Comparison of ENCODE assay signal across 25 cellular contexts in the genomic region with DNA sequence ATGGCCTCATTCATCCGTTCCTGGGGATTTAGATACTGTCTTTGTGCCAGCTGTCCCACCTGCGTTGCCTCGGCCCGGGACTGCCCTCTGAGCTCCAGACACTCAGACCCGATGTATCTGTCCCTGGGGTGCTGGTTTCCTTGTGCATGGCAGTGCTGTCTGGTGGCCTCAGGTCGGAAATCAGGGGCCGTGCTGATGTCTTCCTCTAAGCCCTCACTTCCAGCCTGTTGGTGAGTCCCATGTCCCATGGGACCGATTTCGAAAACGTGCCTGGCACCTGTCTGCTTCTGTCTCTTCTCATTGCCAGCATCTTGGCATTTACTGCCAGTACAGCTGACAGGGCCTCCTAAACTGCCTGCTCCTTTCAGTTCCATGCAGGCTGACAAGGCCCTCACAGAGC. TPM values are rescaled to one million over a fixed set of nuclear protein-coding genes. Genes with fewer than 3 reads are reported as not detected.
A peak's percentile ranks its signal among the peaks of the same experiment; 100 is the strongest.
DNase-seq lines count a peak whose midpoint lies in the region; ATAC-seq, FAIRE-seq and TF ChIP-seq lines count a peak whose summit lies in the region.
"Had no signal": no experiment of that assay in that cellular context is flagged by ENCODE, and none has a peak within 500 bp of the region (broad histone marks: within the 10 kb centered on the region; RNA-seq: fewer than 3 reads in every experiment).

No MANE protein-coding gene starts in this region.

- H3K4me2 ChIP-seq in IMR-90 (ENCODE audit: low read depth, low read length) (no peak overlapping the region), hepatocyte (no peak overlapping the region)

- H3K23ac ChIP-seq in IMR-90 (ENCODE audit: low read depth, low read length) = no peak overlapping the region

- no peaks in the 10 kb centered on the region for H3K4me1 Mint-ChIP-seq in progenitor cell of endocrine pancreas (ENCODE audit: low read depth)
- H3K4me1 Mint-ChIP-seq: IgD-negative memory B cell had no signal

- TF ChIP-seq RAD21 in IMR-90 (IDR thresholded peaks at IDR 0.05; ENCODE audit: low read length) = no peak

- H2BK15ac ChIP-seq in IMR-90 (ENCODE audit: low read depth, low read length) = no peak overlapping the region

- no peak for TF ChIP-seq CTCF in IMR-90 (conservative IDR thresholded peaks at IDR 0.05; ENCODE audit: low read depth, low read length)
- no peak for TF ChIP-seq CTCF in kidney (IDR thresholded peaks at IDR 0.05; ENCODE audit: borderline replicate concordance, extremely low read depth, insufficient read depth)
- TF ChIP-seq CTCF in gastrocnemius medialis (IDR thresholded peaks at IDR 0.05 in 4 of 5, conservative IDR thresholded peaks at IDR 0.05 in 1 of 5) = no peak
- no peak for TF ChIP-seq CTCF in hepatocyte (IDR thresholded peaks at IDR 0.05; ENCODE audit: poor library complexity)
- TF ChIP-seq CTCF in progenitor cell of endocrine pancreas (IDR thresholded peaks at IDR 0.05; ENCODE audit: unreplicated experiment) = no peak

- no peak overlapping the region for H3K4me3 Mint-ChIP-seq in progenitor cell of endocrine pancreas (ENCODE audit: low read depth)
- H3K4me3 Mint-ChIP-seq: IgD-negative memory B cell had no signal

- intact Hi-C loops in IMR-90 (cut with micrococcal nuclease) (no loop called here), kidney (cut with DNase I) (no loop called here), gastrocnemius medialis (cut with DNase I; ENCODE audit: low total_unique reads) (no loop called here)

- CTCF ChIA-PET in IMR-90 (lab: Yijun Ruan, JAX) = no interaction called here

- H2BK5ac ChIP-seq in IMR-90 (ENCODE audit: low read depth, low read length, poor library complexity, severe bottlenecking) = no peak overlapping the region

- no peaks in the 10 kb centered on the region for H3K9me3 Mint-ChIP-seq in progenitor cell of endocrine pancreas (ENCODE audit: low read depth)
- H3K9me3 Mint-ChIP-seq: IgD-negative memory B cell had no signal

- in situ Hi-C loops in IMR-90 (cut with MboI; ENCODE audit: low sequenced_read_pairs) (no loop called here), gastrocnemius medialis (cut with MboI; ENCODE audit: low sequenced_read_pairs in 4 of 4) (no loop called here)

- no peak overlapping the region for H2BK120ac ChIP-seq in IMR-90 (ENCODE audit: low read depth, low read length)

- H3K9me2 ChIP-seq in hepatocyte (replicated peaks; ENCODE audit: insufficient read depth) = no peaks in the 10 kb centered on the region

- no peaks in the 10 kb centered on the region for H3K9me1 ChIP-seq in IMR-90 (ENCODE audit: insufficient read depth, low read length)

- WGBS in IMR-90 (ENCODE audit: extremely low coverage in 2 of 2, insufficient read length in 1 of 2), 2 experiments = 86% methylated on average over 10 of the region's 10 CpGs; no CpG with 5 or more reads in 1 of the 2 experiments
- WGBS in hepatocyte (ENCODE audit: low lambda C conversion rate, missing lambda C conversion rate) = 94% methylated on average over 10 of the region's 10 CpGs

- H3K9me3 ChIP-seq in IMR-90 (ENCODE audit: control insufficient read depth, insufficient read depth, low read length) (no peaks in the 10 kb centered on the region), kidney (ENCODE audit: control insufficient read depth in 1 of 2, low read length in 2 of 2) (no peaks in the 10 kb centered on the region), gastrocnemius medialis (no peaks in the 10 kb centered on the region), hepatocyte (ENCODE audit: low read depth) (no peaks in the 10 kb centered on the region)
- H3K9me3 ChIP-seq: MG63 had no signal

- H3K4ac ChIP-seq in IMR-90 (ENCODE audit: low read depth, low read length) = no peak overlapping the region

- H3K27ac ChIP-seq in IMR-90 (ENCODE audit: insufficient read depth, low read length) (no peak overlapping the region), kidney (ENCODE audit: low read depth in 2 of 2, low read length in 2 of 2) (no peak overlapping the region), gastrocnemius medialis (peak overlapping the region in 2 of 4 donors; percentile 54), hepatocyte (no peak overlapping the region)
- H3K27ac ChIP-seq: C4-2B, SK-N-MC had no signal

- H3K36me3 Mint-ChIP-seq in progenitor cell of endocrine pancreas (ENCODE audit: insufficient read depth) = no peaks in the 10 kb centered on the region
- H3K36me3 Mint-ChIP-seq: IgD-negative memory B cell had no signal

- H3K27ac Mint-ChIP-seq in progenitor cell of endocrine pancreas = no peak overlapping the region
- H3K27ac Mint-ChIP-seq: IgD-negative memory B cell had no signal

- H3K18ac ChIP-seq in IMR-90 (ENCODE audit: low read depth, low read length) = no peak overlapping the region

- no peak overlapping the region for H3K56ac ChIP-seq in IMR-90 (ENCODE audit: extremely low read depth, insufficient read depth, low read length)

- peaks cover 8% of the 10 kb centered on the region for H3K27me3 ChIP-seq in IMR-90 (ENCODE audit: control insufficient read depth, insufficient read depth, low read length)
- H3K27me3 ChIP-seq in gastrocnemius medialis = no peaks in the 10 kb centered on the region
- no peaks in the 10 kb centered on the region for H3K27me3 ChIP-seq in hepatocyte
- H3K27me3 ChIP-seq: MG63 had no signal

- dilution Hi-C loops in IMR-90 (cut with HindIII; ENCODE audit: low sequenced_read_pairs, unreplicated experiment) = no loop called here

- no peak for FAIRE-seq in kidney (lab: Jason Lieb, UNC)
- FAIRE-seq: A204.1, GM19239, HTR-8/SVneo, RCC 7860 had no signal

- H2AFZ ChIP-seq in IMR-90 (replicated peaks; ENCODE audit: low read length, poor library complexity) (no peak overlapping the region), hepatocyte (no peak overlapping the region)

- no peak overlapping the region for H4K5ac ChIP-seq in IMR-90 (ENCODE audit: low read depth, low read length)

- POLR2A ChIA-PET in IMR-90 (lab: Charles Lee; ENCODE audit: unreplicated experiment) = no interaction called here

- no peak for ATAC-seq in IMR-90 (ENCODE audit: low read depth)
- peak; percentile 94 to 98 for ATAC-seq in gastrocnemius medialis
- ATAC-seq: HCT116, Right ventricle myocardium inferior had no signal

- H4K8ac ChIP-seq in IMR-90 (ENCODE audit: low read depth in 2 of 2, low read length in 2 of 2) = no peak overlapping the region

- H2BK20ac ChIP-seq in IMR-90 (ENCODE audit: low read depth, low read length) = no peak overlapping the region

- H3K9ac ChIP-seq in IMR-90 (ENCODE audit: low read depth, low read length) = no peak overlapping the region
- no peak overlapping the region for H3K9ac ChIP-seq in kidney (ENCODE audit: low read length in 2 of 2)

- TF ChIP-seq POLR2A in IMR-90 (IDR thresholded peaks at IDR 0.05; ENCODE audit: low read depth, low read length) (no peak), gastrocnemius medialis (IDR thresholded peaks at IDR 0.05) (no peak)

- H3K14ac ChIP-seq in IMR-90 (replicated peaks; ENCODE audit: low read depth, low read length) = no peak overlapping the region

- H3K36me3 ChIP-seq in IMR-90 (ENCODE audit: control insufficient read depth, insufficient read depth, low read length) (no peaks in the 10 kb centered on the region), kidney (ENCODE audit: control insufficient read depth in 1 of 2, insufficient read depth in 2 of 2, low read length in 2 of 2) (no peaks in the 10 kb centered on the region), gastrocnemius medialis (no peaks in the 10 kb centered on the region), hepatocyte (replicated peaks; ENCODE audit: insufficient read depth, low read depth) (no peaks in the 10 kb centered on the region)
- H3K36me3 ChIP-seq: MG63 had no signal

- H3K79me1 ChIP-seq in IMR-90 (ENCODE audit: low read depth in 1 of 2, low read length in 2 of 2) = no peaks in the 10 kb centered on the region

- no peak overlapping the region for H2AK5ac ChIP-seq in IMR-90 (ENCODE audit: low read depth, low read length)

- no peak overlapping the region for H4K91ac ChIP-seq in IMR-90 (ENCODE audit: insufficient read depth, low read depth, low read length)

- DNase-seq in AG20443 (ENCODE audit: low spot score) = peak; percentile 9
- no peak for DNase-seq in IMR-90
- DNase-seq in kidney = peak; percentile 52
- DNase-seq in gastrocnemius medialis = peak; percentile 48 to 84
- no peak for DNase-seq in NCI-H2196 treated with DMSO at 0.1 percent for 48 hours (lab: John Stamatoyannopoulos, UW; ENCODE audit: unreplicated experiment)
- DNase-seq in hepatocyte (ENCODE audit: low spot score) = no peak
- no peak for DNase-seq in progenitor cell of endocrine pancreas (ENCODE audit: low spot score, unreplicated experiment)
- DNase-seq: DND-41, GOT3, Karpas-422, MG63, NCI-H1048, NCI-H1436, NCI-H1930, NCI-H446 treated with DMSO at 0.1 percent for 48 hours, NCI-H774 had no signal

- H3K4me1 ChIP-seq in IMR-90 (ENCODE audit: control insufficient read depth, insufficient read depth, low read length) = no peaks in the 10 kb centered on the region
- H3K4me1 ChIP-seq in kidney (ENCODE audit: control insufficient read depth in 1 of 2, insufficient read depth in 1 of 2, low read depth in 1 of 2, low read length in 2 of 2) = no peaks in the 10 kb centered on the region
- H3K4me1 ChIP-seq in gastrocnemius medialis = no peaks in the 10 kb centered on the region
- H3K4me1 ChIP-seq in hepatocyte (ENCODE audit: insufficient read depth) = no peaks in the 10 kb centered on the region

- no peaks in the 10 kb centered on the region for H4K20me1 ChIP-seq in IMR-90 (ENCODE audit: insufficient read depth, low read length)
- no peaks in the 10 kb centered on the region for H4K20me1 ChIP-seq in hepatocyte (ENCODE audit: insufficient read depth, poor library complexity, severe bottlenecking)

- no peaks in the 10 kb centered on the region for H3K27me3 Mint-ChIP-seq in progenitor cell of endocrine pancreas
- H3K27me3 Mint-ChIP-seq: IgD-negative memory B cell had no signal

- H3K4me3 ChIP-seq in IMR-90 (ENCODE audit: insufficient read depth, low read depth, low read length) = no peak overlapping the region
- no peak overlapping the region for H3K4me3 ChIP-seq in kidney (ENCODE audit: low read length in 2 of 2)
- H3K4me3 ChIP-seq in gastrocnemius medialis = no peak overlapping the region
- H3K4me3 ChIP-seq in hepatocyte = no peak overlapping the region
- H3K4me3 ChIP-seq: MG63, SK-N-MC had no signal

- no peaks in the 10 kb centered on the region for H3K79me2 ChIP-seq in hepatocyte

- peak overlapping the region; percentile 55 for H2AK9ac ChIP-seq in IMR-90 (replicated peaks; ENCODE audit: low read depth, low read length, poor library complexity)

- BruUV-seq in IMR-90 (replicated peaks; lab: Mats Ljungman, UMichigan) = no TSS peak

RNA-seq across cellular contexts. Expression of gene NT5M, which starts 22.1 kb away (rescaled TPM):
- 0.18 and 0.28 TPM in 2 replicates for total RNA-seq in IMR-90 (2012; rRNA removed)
- 0.32 and 0.55 TPM in 2 replicates for polyA plus RNA-seq in IMR-90 (2012; rRNA removed)
- polyA plus RNA-seq in IMR-90 (2012; cell fraction: cytosol; rRNA removed) = 0.11 and 0.51 TPM in 2 replicates
- 0.45 and 1.1 TPM in 2 replicates for polyA plus RNA-seq in IMR-90 (2012; cell fraction: nucleus; rRNA removed; ENCODE audit: low replicate concordance)
- 2.8 TPM for total RNA-seq in kidney
- 10.0 TPM for polyA plus RNA-seq in kidney (ENCODE audit: insufficient read depth, low read depth, low replicate concordance)
- 10 to 100 TPM in 2 of 4 donors, 1 to 10 TPM in 2; 3.7 to 15.7 (median 8.0) TPM for total RNA-seq in gastrocnemius medialis
- 2.6 and 3.4 TPM in 2 replicates for total RNA-seq in hepatocyte
- 3.3 and 3.5 TPM in 2 replicates for polyA plus RNA-seq in hepatocyte
- 2.4 TPM in 2 replicates for total RNA-seq in progenitor cell of endocrine pancreas

RNA-seq across cellular contexts. Expression of gene COPS3, which starts 44.2 kb away (rescaled TPM):
- 130 and 144 TPM in 2 replicates for total RNA-seq in IMR-90 (2012; rRNA removed)
- polyA plus RNA-seq in IMR-90 (2012; rRNA removed) = 59.8 and 71.4 TPM in 2 replicates
- polyA plus RNA-seq in IMR-90 (2012; cell fraction: cytosol; rRNA removed) = 26.7 and 30.2 TPM in 2 replicates
- 19.0 and 48.2 TPM in 2 replicates for polyA plus RNA-seq in IMR-90 (2012; cell fraction: nucleus; rRNA removed; ENCODE audit: low replicate concordance)
- total RNA-seq in kidney = 48.1 TPM
- polyA plus RNA-seq in kidney (ENCODE audit: insufficient read depth, low read depth, low replicate concordance) = 46.9 TPM
- total RNA-seq in gastrocnemius medialis = 100 to 1,000 TPM; 145 to 249 (median 175) TPM
- 69.1 and 69.5 TPM in 2 replicates for total RNA-seq in hepatocyte
- 56.4 and 62.9 TPM in 2 replicates for polyA plus RNA-seq in hepatocyte
- 61.5 and 63.6 TPM in 2 replicates for total RNA-seq in progenitor cell of endocrine pancreas

Comparison
In these comparisons a context has a peak if more than half of its experiments do, and no peak if none do; other contexts are left out.
1. DNase-seq: peak in AG20443 (single experiment), kidney (single experiment) and gastrocnemius medialis (2 of 2); none in IMR-90 (single experiment), NCI-H2196 treated with DMSO at 0.1 percent for 48 hours (single experiment), hepatocyte (single experiment) and progenitor cell of endocrine pancreas (single experiment).